Comparison of ENCODE assay signal across 24 cellular contexts in genomic region chr7:50960621-50961310, GRCh38.
"Had no signal": no experiment of that assay in that cellular context is flagged by ENCODE, and none has a peak within 500 bp of the region (broad histone marks: within the 10 kb centered on the region; RNA-seq: fewer than 3 reads in every experiment).

No MANE protein-coding gene starts in this region.

- H3K9me3 Mint-ChIP-seq: activated T-cell treated with anti-CD3 and anti-CD28 coated beads, Interleukin-2, amount 50 U/mL, for 72 hours; central memory CD8-positive, alpha-beta T cell; dendritic cell treated with granulocyte-macrophage colony-stimulating factor and Interleukin-4, amounts not matched to agents 40 ng/mL and 50 ng/mL, for 4 days; mesothelial cell of epicardium had no signal

- H3K27ac Mint-ChIP-seq: activated naive CD8-positive, alpha-beta T cell; activated T-cell treated with anti-CD3 and anti-CD28 coated beads, Interleukin-2, amount 50 U/mL, for 72 hours; dendritic cell treated with granulocyte-macrophage colony-stimulating factor and Interleukin-4, amounts not matched to agents 40 ng/mL and 50 ng/mL, for 4 days; mesothelial cell of epicardium had no signal

- H2AFZ ChIP-seq: neural progenitor cell had no signal

- H3K27ac ChIP-seq: esophagus squamous epithelium, heart right ventricle, neural progenitor cell, stomach, thyroid gland, upper lobe of left lung, vagina, VCaP had no signal

- H3K36me3 Mint-ChIP-seq: activated naive CD8-positive, alpha-beta T cell; mesothelial cell of epicardium; naive thymus-derived CD8-positive, alpha-beta T cell; neural progenitor cell had no signal

- H3K4me2 ChIP-seq: neural progenitor cell had no signal

- H3K36me3 ChIP-seq: esophagus squamous epithelium, heart right ventricle, neural progenitor cell, stomach, thyroid gland, upper lobe of left lung, vagina had no signal

- DNase-seq: activated CD4-positive, alpha-beta T cell treated with anti-CD3 and anti-CD28 coated beads for 4 hours; activated CD4-positive, alpha-beta T cell treated with anti-CD3 and anti-CD28 coated beads, Interleukin-2, amount 50 U/mL, for 4 hours; activated naive CD4-positive, alpha-beta T cell; activated T-cell treated with anti-CD3 and anti-CD28 coated beads for 4 hours; activated T-cell treated with anti-CD3 and anti-CD28 coated beads, Interleukin-2, amount 50 U/mL, for 72 hours; anterior cingulate cortex; esophagus squamous epithelium; foreskin melanocyte; heart right ventricle; naive thymus-derived CD8-positive, alpha-beta T cell; posterior cingulate gyrus; right cardiac atrium; stimulated activated CD4-positive, alpha-beta T cell treated with anti-CD3 and anti-CD28 coated beads, Interleukin-2, amount 100 ng/mL, for 48 hours; stomach; thyroid gland; upper lobe of left lung had no signal

- FAIRE-seq: bronchial epithelial cell had no signal

- H3K4me1 Mint-ChIP-seq: central memory CD8-positive, alpha-beta T cell; mesothelial cell of epicardium; naive thymus-derived CD8-positive, alpha-beta T cell had no signal

- H3K27me3 Mint-ChIP-seq: activated naive CD8-positive, alpha-beta T cell had no signal

- H3K9ac ChIP-seq: neural progenitor cell had no signal

- H3K27me3 ChIP-seq: esophagus squamous epithelium, heart right ventricle, neural progenitor cell, stomach, thyroid gland, upper lobe of left lung, vagina had no signal

- H3K4me3 Mint-ChIP-seq: activated naive CD8-positive, alpha-beta T cell; activated T-cell treated with anti-CD3 and anti-CD28 coated beads, Interleukin-2, amount 50 U/mL, for 72 hours; central memory CD8-positive, alpha-beta T cell; dendritic cell treated with granulocyte-macrophage colony-stimulating factor and Interleukin-4, amounts not matched to agents 40 ng/mL and 50 ng/mL, for 4 days; mesothelial cell of epicardium; naive thymus-derived CD8-positive, alpha-beta T cell had no signal

- ATAC-seq: activated T-cell treated with anti-CD3 and anti-CD28 coated beads, Interleukin-2, amount 50 U/mL, for 72 hours; heart right ventricle; naive thymus-derived CD8-positive, alpha-beta T cell; right cardiac atrium had no signal

- H3K4me3 ChIP-seq: esophagus squamous epithelium, heart right ventricle, neural progenitor cell, stomach, thyroid gland, upper lobe of left lung, vagina had no signal

- H3K9me3 ChIP-seq: esophagus squamous epithelium, stomach, thyroid gland, upper lobe of left lung, vagina had no signal
